Comparison of ENCODE assay signal across 1 cellular context in genomic region chr17:35748323-35748960, GRCh38.
TF ChIP-seq lines count a peak whose summit lies in the region.

No MANE protein-coding gene starts in this region.

TF ChIP-seq in SK-N-SH, 30 proteins besides CTCF, POLR2A, EP300 and RAD21:
- TF ChIP-seq NFIC (IDR thresholded peaks at IDR 0.05; ENCODE audit: borderline replicate concordance) = 0 out of 2 replicates have a peak, but pooled peaks have one; percentile 24
- TF ChIP-seq, protein P1, sequence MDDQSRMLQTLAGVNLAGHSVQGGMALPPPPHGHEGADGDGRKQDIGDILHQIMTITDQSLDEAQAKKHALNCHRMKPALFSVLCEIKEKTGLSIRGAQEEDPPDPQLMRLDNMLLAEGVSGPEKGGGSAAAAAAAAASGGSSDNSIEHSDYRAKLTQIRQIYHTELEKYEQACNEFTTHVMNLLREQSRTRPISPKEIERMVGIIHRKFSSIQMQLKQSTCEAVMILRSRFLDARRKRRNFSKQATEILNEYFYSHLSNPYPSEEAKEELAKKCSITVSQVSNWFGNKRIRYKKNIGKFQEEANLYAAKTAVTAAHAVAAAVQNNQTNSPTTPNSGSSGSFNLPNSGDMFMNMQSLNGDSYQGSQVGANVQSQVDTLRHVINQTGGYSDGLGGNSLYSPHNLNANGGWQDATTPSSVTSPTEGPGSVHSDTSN (IDR thresholded peaks at IDR 0.05) = no peak
TF ChIP-seq in SK-N-SH: peak in this region for 1.
